8 cellular contexts compared by ENCODE assay signal in genomic region chr2:128318776-128319456, GRCh38. TPM values are rescaled to one million over a fixed set of nuclear protein-coding genes. Genes with fewer than 3 reads are reported as not detected.
DNase-seq lines count a peak whose midpoint lies in the region; ATAC-seq and TF ChIP-seq lines count a peak whose summit lies in the region.

HS6ST1 (minus strand) TSS chr2:128318868; CDS start chr2:128318563, 305 bp downstream.

- peak within 1 kb of the TSS; percentile 94 for H3K4me3 ChIP-seq in GM23338

- DNase-seq in GDM1 (lab: John Stamatoyannopoulos, UW) (peak; percentile 76), GM23338 (ENCODE audit: low spot score) (peak; percentile 91), LHCN-M2 (ENCODE audit: low read depth) (peak; percentile 68), SKM-1 (lab: John Stamatoyannopoulos, UW; ENCODE audit: unreplicated experiment) (peak; percentile 63), globus pallidus (ENCODE audit: low spot score) (peak; percentile 82), occipital lobe (lab: John Stamatoyannopoulos, UW) (peak; percentile 82), superior temporal gyrus (ENCODE audit: extremely low spot score) (peak; percentile 86)
- peak; percentile 94 for DNase-seq in activated naive CD4-positive, alpha-beta T cell treated with anti-CD3 and anti-CD28 coated beads, Interleukin-2, amount 50 U/mL, for 16 hours

- H3K79me2 ChIP-seq in GM23338 (replicated peaks; ENCODE audit: insufficient read depth), result peaks cover 41% of the 10 kb centered on the region

- H3K36me3 Mint-ChIP-seq in GM23338 (ENCODE audit: low read depth), result peaks cover 14% of the 10 kb centered on the region

- ATAC-seq in GM23338, result peak; percentile 16

- H3K4me3 Mint-ChIP-seq in GM23338, result peak within 1 kb of the TSS; percentile 88

- no peaks in the 10 kb centered on the region for H3F3A ChIP-seq in GM23338 (replicated peaks; ENCODE audit: low read depth)

- H3K36me3 ChIP-seq in GM23338 (ENCODE audit: insufficient read depth), result no peaks in the 10 kb centered on the region

- H3K4me1 ChIP-seq in GM23338 (ENCODE audit: insufficient read depth), result peaks cover 28% of the 10 kb centered on the region

- peaks cover 27% of the 10 kb centered on the region for H3K27me3 Mint-ChIP-seq in GM23338 (ENCODE audit: insufficient read depth, low read depth, poor library complexity)

- H3K27me3 ChIP-seq in GM23338 (ENCODE audit: insufficient read depth), result peaks cover 23% of the 10 kb centered on the region

- peak within 1 kb of the TSS; percentile 98 for H3K4me2 ChIP-seq in GM23338

- H3K27ac ChIP-seq in GM23338 (ENCODE audit: low read depth), result no peak within 1 kb of the TSS

- H4K20me1 ChIP-seq in GM23338 (replicated peaks; ENCODE audit: insufficient read depth), result peaks cover 33% of the 10 kb centered on the region

- no peak within 1 kb of the TSS for H3K27ac Mint-ChIP-seq in GM23338

- no peaks in the 10 kb centered on the region for H3K9me2 ChIP-seq in GM23338 (ENCODE audit: insufficient read depth)

- peaks cover 42% of the 10 kb centered on the region for H3K4me1 Mint-ChIP-seq in GM23338

- H3K9me3 Mint-ChIP-seq in GM23338, result no peaks in the 10 kb centered on the region

- peak within 1 kb of the TSS; percentile 85 for H2AFZ ChIP-seq in GM23338

- no peak for TF ChIP-seq CTCF in GM23338 (conservative IDR thresholded peaks at IDR 0.05; ENCODE audit: low read depth in 2 of 2)

TF ChIP-seq in GM23338, 12 proteins besides CTCF, POLR2A, EP300 and RAD21:
- TF ChIP-seq POLR2AphosphoS5 (IDR thresholded peaks at IDR 0.05; ENCODE audit: low read depth) (peak; percentile 47), CREB1 (CRISPR knock-in tag; IDR thresholded peaks at IDR 0.05; ENCODE audit: low read depth) (no peak), REST (IDR thresholded peaks at IDR 0.05; ENCODE audit: unreplicated experiment) (no peak)

RNA-seq across cellular contexts. Expression of gene HS6ST1, which starts in this region (rescaled TPM):
- total RNA-seq in GM23338 (2014; rRNA removed; shearing (Covaris generic)), result 76.4 and 106 TPM in 2 replicates
- polyA plus RNA-seq in GM23338 (2016; fragmentation: Nextera tagmentation; extraction: Ambion mirVana), result 21.1 and 22.5 TPM in 2 replicates
- total RNA-seq in LHCN-M2 (2014; rRNA removed) (13.6 and 15.6 TPM in 2 replicates), occipital lobe (85.5 TPM)
- polyA plus RNA-seq in LHCN-M2 (2012), result 13.8 TPM
